In genomic region chr1:67760030-67760821, GRCh38 we compare ENCODE assay signal across 1 cellular context.
TF ChIP-seq lines count a peak whose summit lies in the region.

No MANE protein-coding gene starts in this region.

TF ChIP-seq in H1, 55 proteins besides CTCF, POLR2A, EP300 and RAD21:
- TF ChIP-seq, protein P1, sequence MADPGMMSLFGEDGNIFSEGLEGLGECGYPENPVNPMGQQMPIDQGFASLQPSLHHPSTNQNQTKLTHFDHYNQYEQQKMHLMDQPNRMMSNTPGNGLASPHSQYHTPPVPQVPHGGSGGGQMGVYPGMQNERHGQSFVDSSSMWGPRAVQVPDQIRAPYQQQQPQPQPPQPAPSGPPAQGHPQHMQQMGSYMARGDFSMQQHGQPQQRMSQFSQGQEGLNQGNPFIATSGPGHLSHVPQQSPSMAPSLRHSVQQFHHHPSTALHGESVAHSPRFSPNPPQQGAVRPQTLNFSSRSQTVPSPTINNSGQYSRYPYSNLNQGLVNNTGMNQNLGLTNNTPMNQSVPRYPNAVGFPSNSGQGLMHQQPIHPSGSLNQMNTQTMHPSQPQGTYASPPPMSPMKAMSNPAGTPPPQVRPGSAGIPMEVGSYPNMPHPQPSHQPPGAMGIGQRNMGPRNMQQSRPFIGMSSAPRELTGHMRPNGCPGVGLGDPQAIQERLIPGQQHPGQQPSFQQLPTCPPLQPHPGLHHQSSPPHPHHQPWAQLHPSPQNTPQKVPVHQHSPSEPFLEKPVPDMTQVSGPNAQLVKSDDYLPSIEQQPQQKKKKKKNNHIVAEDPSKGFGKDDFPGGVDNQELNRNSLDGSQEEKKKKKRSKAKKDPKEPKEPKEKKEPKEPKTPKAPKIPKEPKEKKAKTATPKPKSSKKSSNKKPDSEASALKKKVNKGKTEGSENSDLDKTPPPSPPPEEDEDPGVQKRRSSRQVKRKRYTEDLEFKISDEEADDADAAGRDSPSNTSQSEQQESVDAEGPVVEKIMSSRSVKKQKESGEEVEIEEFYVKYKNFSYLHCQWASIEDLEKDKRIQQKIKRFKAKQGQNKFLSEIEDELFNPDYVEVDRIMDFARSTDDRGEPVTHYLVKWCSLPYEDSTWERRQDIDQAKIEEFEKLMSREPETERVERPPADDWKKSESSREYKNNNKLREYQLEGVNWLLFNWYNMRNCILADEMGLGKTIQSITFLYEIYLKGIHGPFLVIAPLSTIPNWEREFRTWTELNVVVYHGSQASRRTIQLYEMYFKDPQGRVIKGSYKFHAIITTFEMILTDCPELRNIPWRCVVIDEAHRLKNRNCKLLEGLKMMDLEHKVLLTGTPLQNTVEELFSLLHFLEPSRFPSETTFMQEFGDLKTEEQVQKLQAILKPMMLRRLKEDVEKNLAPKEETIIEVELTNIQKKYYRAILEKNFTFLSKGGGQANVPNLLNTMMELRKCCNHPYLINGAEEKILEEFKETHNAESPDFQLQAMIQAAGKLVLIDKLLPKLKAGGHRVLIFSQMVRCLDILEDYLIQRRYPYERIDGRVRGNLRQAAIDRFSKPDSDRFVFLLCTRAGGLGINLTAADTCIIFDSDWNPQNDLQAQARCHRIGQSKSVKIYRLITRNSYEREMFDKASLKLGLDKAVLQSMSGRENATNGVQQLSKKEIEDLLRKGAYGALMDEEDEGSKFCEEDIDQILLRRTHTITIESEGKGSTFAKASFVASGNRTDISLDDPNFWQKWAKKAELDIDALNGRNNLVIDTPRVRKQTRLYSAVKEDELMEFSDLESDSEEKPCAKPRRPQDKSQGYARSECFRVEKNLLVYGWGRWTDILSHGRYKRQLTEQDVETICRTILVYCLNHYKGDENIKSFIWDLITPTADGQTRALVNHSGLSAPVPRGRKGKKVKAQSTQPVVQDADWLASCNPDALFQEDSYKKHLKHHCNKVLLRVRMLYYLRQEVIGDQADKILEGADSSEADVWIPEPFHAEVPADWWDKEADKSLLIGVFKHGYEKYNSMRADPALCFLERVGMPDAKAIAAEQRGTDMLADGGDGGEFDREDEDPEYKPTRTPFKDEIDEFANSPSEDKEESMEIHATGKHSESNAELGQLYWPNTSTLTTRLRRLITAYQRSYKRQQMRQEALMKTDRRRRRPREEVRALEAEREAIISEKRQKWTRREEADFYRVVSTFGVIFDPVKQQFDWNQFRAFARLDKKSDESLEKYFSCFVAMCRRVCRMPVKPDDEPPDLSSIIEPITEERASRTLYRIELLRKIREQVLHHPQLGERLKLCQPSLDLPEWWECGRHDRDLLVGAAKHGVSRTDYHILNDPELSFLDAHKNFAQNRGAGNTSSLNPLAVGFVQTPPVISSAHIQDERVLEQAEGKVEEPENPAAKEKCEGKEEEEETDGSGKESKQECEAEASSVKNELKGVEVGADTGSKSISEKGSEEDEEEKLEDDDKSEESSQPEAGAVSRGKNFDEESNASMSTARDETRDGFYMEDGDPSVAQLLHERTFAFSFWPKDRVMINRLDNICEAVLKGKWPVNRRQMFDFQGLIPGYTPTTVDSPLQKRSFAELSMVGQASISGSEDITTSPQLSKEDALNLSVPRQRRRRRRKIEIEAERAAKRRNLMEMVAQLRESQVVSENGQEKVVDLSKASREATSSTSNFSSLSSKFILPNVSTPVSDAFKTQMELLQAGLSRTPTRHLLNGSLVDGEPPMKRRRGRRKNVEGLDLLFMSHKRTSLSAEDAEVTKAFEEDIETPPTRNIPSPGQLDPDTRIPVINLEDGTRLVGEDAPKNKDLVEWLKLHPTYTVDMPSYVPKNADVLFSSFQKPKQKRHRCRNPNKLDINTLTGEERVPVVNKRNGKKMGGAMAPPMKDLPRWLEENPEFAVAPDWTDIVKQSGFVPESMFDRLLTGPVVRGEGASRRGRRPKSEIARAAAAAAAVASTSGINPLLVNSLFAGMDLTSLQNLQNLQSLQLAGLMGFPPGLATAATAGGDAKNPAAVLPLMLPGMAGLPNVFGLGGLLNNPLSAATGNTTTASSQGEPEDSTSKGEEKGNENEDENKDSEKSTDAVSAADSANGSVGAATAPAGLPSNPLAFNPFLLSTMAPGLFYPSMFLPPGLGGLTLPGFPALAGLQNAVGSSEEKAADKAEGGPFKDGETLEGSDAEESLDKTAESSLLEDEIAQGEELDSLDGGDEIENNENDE (IDR thresholded peaks at IDR 0.05; ENCODE audit: insufficient replicate concordance, low read length) = no peak
- TF ChIP-seq SIX5 (IDR thresholded peaks at IDR 0.05; ENCODE audit: low read depth, low read length) (no peak), NRF1 (IDR thresholded peaks at IDR 0.05; ENCODE audit: low read depth, low read length) (no peak), TBP (IDR thresholded peaks at IDR 0.05; ENCODE audit: low read depth, low read length) (no peak), ASH2L (IDR thresholded peaks at IDR 0.05; ENCODE audit: low read length) (no peak), KDM4A (IDR thresholded peaks at IDR 0.05; ENCODE audit: low read depth, low read length, severe bottlenecking) (no peak), BRCA1 (IDR thresholded peaks at IDR 0.05; ENCODE audit: low read depth, low read length) (no peak), TCF12 (IDR thresholded peaks at IDR 0.05; ENCODE audit: low read depth, low read length) (no peak), EZH2 (IDR thresholded peaks at IDR 0.05; ENCODE audit: low read depth, low read length, severe bottlenecking) (no peak)
- TF ChIP-seq, protein P2, sequence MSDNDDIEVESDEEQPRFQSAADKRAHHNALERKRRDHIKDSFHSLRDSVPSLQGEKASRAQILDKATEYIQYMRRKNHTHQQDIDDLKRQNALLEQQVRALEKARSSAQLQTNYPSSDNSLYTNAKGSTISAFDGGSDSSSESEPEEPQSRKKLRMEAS (IDR thresholded peaks at IDR 0.05) = no peak
